In genomic region chr16:84368327-84368996, GRCh38 we compare ENCODE assay signal across 9 cellular contexts. TPM values are rescaled to one million over a fixed set of nuclear protein-coding genes. Genes with fewer than 3 reads are reported as not detected.
A peak's percentile ranks its signal among the peaks of the same experiment; 100 is the strongest.
DNase-seq lines count a peak whose midpoint lies in the region; ATAC-seq and TF ChIP-seq lines count a peak whose summit lies in the region.
"Had no signal": no experiment of that assay in that cellular context is flagged by ENCODE, and none has a peak within 500 bp of the region (broad histone marks: within the 10 kb centered on the region; RNA-seq: fewer than 3 reads in every experiment).

A gene with protein sequence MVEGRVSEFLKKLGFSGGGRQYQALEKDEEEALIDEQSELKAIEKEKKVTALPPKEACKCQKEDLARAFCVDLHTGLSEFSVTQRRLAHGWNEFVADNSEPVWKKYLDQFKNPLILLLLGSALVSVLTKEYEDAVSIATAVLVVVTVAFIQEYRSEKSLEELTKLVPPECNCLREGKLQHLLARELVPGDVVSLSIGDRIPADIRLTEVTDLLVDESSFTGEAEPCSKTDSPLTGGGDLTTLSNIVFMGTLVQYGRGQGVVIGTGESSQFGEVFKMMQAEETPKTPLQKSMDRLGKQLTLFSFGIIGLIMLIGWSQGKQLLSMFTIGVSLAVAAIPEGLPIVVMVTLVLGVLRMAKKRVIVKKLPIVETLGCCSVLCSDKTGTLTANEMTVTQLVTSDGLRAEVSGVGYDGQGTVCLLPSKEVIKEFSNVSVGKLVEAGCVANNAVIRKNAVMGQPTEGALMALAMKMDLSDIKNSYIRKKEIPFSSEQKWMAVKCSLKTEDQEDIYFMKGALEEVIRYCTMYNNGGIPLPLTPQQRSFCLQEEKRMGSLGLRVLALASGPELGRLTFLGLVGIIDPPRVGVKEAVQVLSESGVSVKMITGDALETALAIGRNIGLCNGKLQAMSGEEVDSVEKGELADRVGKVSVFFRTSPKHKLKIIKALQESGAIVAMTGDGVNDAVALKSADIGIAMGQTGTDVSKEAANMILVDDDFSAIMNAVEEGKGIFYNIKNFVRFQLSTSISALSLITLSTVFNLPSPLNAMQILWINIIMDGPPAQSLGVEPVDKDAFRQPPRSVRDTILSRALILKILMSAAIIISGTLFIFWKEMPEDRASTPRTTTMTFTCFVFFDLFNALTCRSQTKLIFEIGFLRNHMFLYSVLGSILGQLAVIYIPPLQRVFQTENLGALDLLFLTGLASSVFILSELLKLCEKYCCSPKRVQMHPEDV (plus strand): TSS chr16:84368538. CDS start chr16:84368616, 78 bp downstream.

- H3K36me3 Mint-ChIP-seq in stimulated activated memory B cell treated with anti-CD40 and anti-IgM and Interleukin-4, amounts not matched to agents 10 μg/mL and 1 μg/mL and 100 μg/mL, for 72 hours = no peaks in the 10 kb centered on the region

- no peak within 1 kb of the TSS for H3K27ac ChIP-seq in A673 (ENCODE audit: low read depth, low read length, poor library complexity, severe bottlenecking)

- BruUV-seq in A673 (replicated peaks; lab: Mats Ljungman, UMichigan) = no TSS peak

- H3K4me1 ChIP-seq in neuron (ENCODE audit: insufficient read depth, low read length) (peaks cover 16% of the 10 kb centered on the region), A673 (ENCODE audit: insufficient read depth, low read length, poor library complexity, severe bottlenecking) (no peaks in the 10 kb centered on the region)

- no peak within 1 kb of the TSS for H3K4me3 Mint-ChIP-seq in stimulated activated memory B cell treated with anti-CD40 and anti-IgM and Interleukin-4, amounts not matched to agents 10 μg/mL and 1 μg/mL and 100 μg/mL, for 72 hours

- H3K27me3 Mint-ChIP-seq in stimulated activated memory B cell treated with anti-CD40 and anti-IgM and Interleukin-4, amounts not matched to agents 10 μg/mL and 1 μg/mL and 100 μg/mL, for 72 hours = peaks cover 69% of the 10 kb centered on the region

- no peaks in the 10 kb centered on the region for H3K36me3 ChIP-seq in neuron (ENCODE audit: insufficient read depth, low read length)
- H3K36me3 ChIP-seq in A673 (ENCODE audit: insufficient read depth, low read length, poor library complexity, severe bottlenecking) = no peaks in the 10 kb centered on the region

- POLR2A ChIA-PET in A673 (lab: Charles Lee; ENCODE audit: low non-redundant PET) = no interaction called here

- CTCF ChIA-PET in A673 (lab: Charles Lee) = no interaction called here

- H3K4me3 ChIP-seq in epithelial cell of proximal tubule (ENCODE audit: low read depth, low read length) (peak within 1 kb of the TSS; percentile 27), neuron (ENCODE audit: low read length) (peak within 1 kb of the TSS; percentile 24), A673 (ENCODE audit: low read depth, low read length, poor library complexity, severe bottlenecking) (no peak within 1 kb of the TSS)

- no peaks in the 10 kb centered on the region for H3K9me3 ChIP-seq in neuron (ENCODE audit: low read length)
- no peaks in the 10 kb centered on the region for H3K9me3 ChIP-seq in A673 (ENCODE audit: low read depth, low read length, poor library complexity, severe bottlenecking)

- H3K27me3 ChIP-seq in neuron (ENCODE audit: insufficient read depth, low read length) (peaks cover 4% of the 10 kb centered on the region), A673 (replicated peaks; ENCODE audit: insufficient read depth, low read depth, low read length, poor library complexity) (peaks cover 67% of the 10 kb centered on the region)

- no peak within 1 kb of the TSS for H2AFZ ChIP-seq in neuron (ENCODE audit: low read depth, low read length)

- no peak for ATAC-seq in stimulated activated memory B cell treated with anti-CD40 and anti-IgM and Interleukin-4, amounts not matched to agents 10 μg/mL and 1 μg/mL and 100 μg/mL, for 72 hours
- no peak for ATAC-seq in GM19452 (IDR thresholded peaks at IDR 0.05; ENCODE audit: unreplicated experiment)

- DNase-seq in ELF-1 (ENCODE audit: low read depth, low spot score) (peak; percentile 95), NCI-H510A treated with DMSO at 0.1 percent for 48 hours (lab: John Stamatoyannopoulos, UW) (peak; percentile 40), epithelial cell of proximal tubule (ENCODE audit: low read depth) (no peak), A673 (ENCODE audit: low spot score) (no peak), GM19238 (ENCODE audit: insufficient read length, low spot score) (no peak)

- H3K9me3 Mint-ChIP-seq in stimulated activated memory B cell treated with anti-CD40 and anti-IgM and Interleukin-4, amounts not matched to agents 10 μg/mL and 1 μg/mL and 100 μg/mL, for 72 hours = no peaks in the 10 kb centered on the region

- TF ChIP-seq CTCF in epithelial cell of proximal tubule (conservative IDR thresholded peaks at IDR 0.05; ENCODE audit: low read depth, low read length) (no peak), A673 (conservative IDR thresholded peaks at IDR 0.05; ENCODE audit: low read depth, low read length) (no peak)

- intact Hi-C loops in A673 (cut with micrococcal nuclease; ENCODE audit: unreplicated experiment) = no loop called here

- H3K4me1 Mint-ChIP-seq in stimulated activated memory B cell treated with anti-CD40 and anti-IgM and Interleukin-4, amounts not matched to agents 10 μg/mL and 1 μg/mL and 100 μg/mL, for 72 hours = peaks cover 6% of the 10 kb centered on the region

- no peak within 1 kb of the TSS for H3K27ac Mint-ChIP-seq in stimulated activated memory B cell treated with anti-CD40 and anti-IgM and Interleukin-4, amounts not matched to agents 10 μg/mL and 1 μg/mL and 100 μg/mL, for 72 hours

RNA-seq across cellular contexts. Expression of the gene that starts here (rescaled TPM):
- total RNA-seq in epithelial cell of proximal tubule = 1.4 and 6.3 TPM in 2 replicates
- not detected in 2 replicates for total RNA-seq in A673 (2021)
- total RNA-seq: myocyte had no signal

Comparison
In these comparisons a context has a peak if more than half of its experiments do, and no peak if none do; other contexts are left out.
1. DNase-seq: peak in ELF-1 (single experiment) and NCI-H510A treated with DMSO at 0.1 percent for 48 hours (single experiment); none in epithelial cell of proximal tubule (single experiment), A673 (single experiment) and GM19238 (single experiment).